Comparison of ENCODE assay signal across 1 cellular context in genomic region chr10:73625884-73626753, GRCh38.
TF ChIP-seq lines count a peak whose summit lies in the region.

No MANE protein-coding gene starts in this region.

TF ChIP-seq in H1, 55 proteins besides CTCF, POLR2A, EP300 and RAD21 (continued from another document):
- TF ChIP-seq EGR1 (IDR thresholded peaks at IDR 0.05; ENCODE audit: borderline replicate concordance, low read depth, low read length) (no peak), RNF2 (IDR thresholded peaks at IDR 0.05; ENCODE audit: borderline replicate concordance, low read depth, low read length, missing control alignments, poor library complexity, severe bottlenecking) (no peak), JUND (IDR thresholded peaks at IDR 0.05; ENCODE audit: low read length) (no peak), ZNF274 (IDR thresholded peaks at IDR 0.05; ENCODE audit: borderline replicate concordance, extremely low read depth, low read length) (no peak), POU5F1 (IDR thresholded peaks at IDR 0.05; ENCODE audit: low read depth, low read length) (no peak), CBX5 (IDR thresholded peaks at IDR 0.05; ENCODE audit: low read depth, low read length) (no peak), PHF8 (conservative IDR thresholded peaks at IDR 0.05; ENCODE audit: low read depth, low read length) (peak; percentile 84), KDM4A (IDR thresholded peaks at IDR 0.05; ENCODE audit: low read depth, low read length, severe bottlenecking) (peak; percentile 37), USF2 (IDR thresholded peaks at IDR 0.05; ENCODE audit: low read length) (no peak), GTF2F1 (IDR thresholded peaks at IDR 0.05; ENCODE audit: borderline replicate concordance, low read depth, low read length) (no peak), MAFK (IDR thresholded peaks at IDR 0.05; ENCODE audit: low read depth, low read length) (no peak), TBP (IDR thresholded peaks at IDR 0.05; ENCODE audit: low read depth, low read length) (peak; percentile 77; the same call in 1 of the 2 replicates), CHD1 (IDR thresholded peaks at IDR 0.05; ENCODE audit: low read depth, low read length) (no peak; the same call in 1 of the 2 replicates), FOSL1 (IDR thresholded peaks at IDR 0.05; ENCODE audit: insufficient read depth, low read depth, low read length) (no peak), SIX5 (IDR thresholded peaks at IDR 0.05; ENCODE audit: low read depth, low read length) (no peak), JUN (IDR thresholded peaks at IDR 0.05; ENCODE audit: low read depth, low read length) (no peak), CTBP2 (IDR thresholded peaks at IDR 0.05; ENCODE audit: borderline replicate concordance, insufficient read depth, insufficient read length, low read length) (no peak), CEBPB (IDR thresholded peaks at IDR 0.05; ENCODE audit: low read depth, low read length) (no peak), GABPA (IDR thresholded peaks at IDR 0.05; ENCODE audit: borderline replicate concordance, insufficient read depth, low read length) (no peak), BCL11A (IDR thresholded peaks at IDR 0.05; ENCODE audit: low read depth in 2 of 2, low read length in 2 of 2) (no peak), NANOG (IDR thresholded peaks at IDR 0.05; ENCODE audit: insufficient read depth, low read depth, low read length, poor library complexity, severe bottlenecking) (no peak), NRF1 (IDR thresholded peaks at IDR 0.05; ENCODE audit: low read depth, low read length) (no peak), RBBP5 (IDR thresholded peaks at IDR 0.05; ENCODE audit: borderline replicate concordance, low read depth, low read length) (no peak), SAP30 (IDR thresholded peaks at IDR 0.05; ENCODE audit: insufficient read depth, insufficient replicate concordance, low read length) (no peak), ASH2L (IDR thresholded peaks at IDR 0.05; ENCODE audit: low read length) (peak; percentile 57), RXRA (IDR thresholded peaks at IDR 0.05; ENCODE audit: insufficient read depth, low read depth, low read length) (no peak), YY1 (IDR thresholded peaks at IDR 0.05; ENCODE audit: low read depth, low read length) (peak; percentile 96), CHD7 (IDR thresholded peaks at IDR 0.05; ENCODE audit: insufficient replicate concordance, low read length) (no peak), KDM5A (IDR thresholded peaks at IDR 0.05; ENCODE audit: low read length) (peak; percentile 95), SP2 (IDR thresholded peaks at IDR 0.05; ENCODE audit: low read length) (no peak), CBX8 (IDR thresholded peaks at IDR 0.05; ENCODE audit: borderline replicate concordance, low read depth, low read length) (no peak), TAF7 (optimal IDR thresholded peaks at IDR 0.05; ENCODE audit: borderline replicate concordance, low read depth, low read length) (peak; percentile 49), POLR2AphosphoS5 (IDR thresholded peaks at IDR 0.05; ENCODE audit: low read depth, low read length) (peak; percentile 87), HDAC2 (IDR thresholded peaks at IDR 0.05; ENCODE audit: borderline replicate concordance in 1 of 2, low read depth in 2 of 2, low read length in 2 of 2) (peak; percentile 92 to 98; a peak in 3 of 4 replicates), TAF1 (IDR thresholded peaks at IDR 0.05; ENCODE audit: low read depth, low read length) (peak; percentile 90), CHD2 (IDR thresholded peaks at IDR 0.05; ENCODE audit: low read length) (peak; percentile 98), CREB1 (IDR thresholded peaks at IDR 0.05) (peak; percentile 12; the same call in 1 of the 2 replicates), SRF (IDR thresholded peaks at IDR 0.05; ENCODE audit: low read depth, low read length) (no peak), TEAD4 (IDR thresholded peaks at IDR 0.05; ENCODE audit: low read depth, low read length) (no peak), KDM1A (IDR thresholded peaks at IDR 0.05; ENCODE audit: borderline replicate concordance, low read length) (no peak), BRCA1 (IDR thresholded peaks at IDR 0.05; ENCODE audit: low read depth, low read length) (peak; percentile 93), MAX (IDR thresholded peaks at IDR 0.05) (no peak; the same call in 1 of the 2 replicates), SP4 (IDR thresholded peaks at IDR 0.05; ENCODE audit: low read length) (no peak), TCF12 (IDR thresholded peaks at IDR 0.05; ENCODE audit: low read depth, low read length) (no peak), SIN3A (conservative IDR thresholded peaks at IDR 0.05 in 1 of 2, IDR thresholded peaks at IDR 0.05 in 1 of 2; ENCODE audit: low read depth in 1 of 2, low read length in 2 of 2) (peak in 1 of 2 experiments; percentile 84; a peak in 2 of 4 replicates), SIRT6 (IDR thresholded peaks at IDR 0.05; ENCODE audit: low read length) (no peak), E2F6 (IDR thresholded peaks at IDR 0.05) (0 out of 2 replicates have a peak, but pooled peaks have one; percentile 41), SP1 (IDR thresholded peaks at IDR 0.05; ENCODE audit: low read depth, low read length) (no peak), ATF3 (IDR thresholded peaks at IDR 0.05; ENCODE audit: insufficient read depth, low read depth, low read length) (no peak)
